10 cellular contexts compared by ENCODE assay signal in the genomic region with DNA sequence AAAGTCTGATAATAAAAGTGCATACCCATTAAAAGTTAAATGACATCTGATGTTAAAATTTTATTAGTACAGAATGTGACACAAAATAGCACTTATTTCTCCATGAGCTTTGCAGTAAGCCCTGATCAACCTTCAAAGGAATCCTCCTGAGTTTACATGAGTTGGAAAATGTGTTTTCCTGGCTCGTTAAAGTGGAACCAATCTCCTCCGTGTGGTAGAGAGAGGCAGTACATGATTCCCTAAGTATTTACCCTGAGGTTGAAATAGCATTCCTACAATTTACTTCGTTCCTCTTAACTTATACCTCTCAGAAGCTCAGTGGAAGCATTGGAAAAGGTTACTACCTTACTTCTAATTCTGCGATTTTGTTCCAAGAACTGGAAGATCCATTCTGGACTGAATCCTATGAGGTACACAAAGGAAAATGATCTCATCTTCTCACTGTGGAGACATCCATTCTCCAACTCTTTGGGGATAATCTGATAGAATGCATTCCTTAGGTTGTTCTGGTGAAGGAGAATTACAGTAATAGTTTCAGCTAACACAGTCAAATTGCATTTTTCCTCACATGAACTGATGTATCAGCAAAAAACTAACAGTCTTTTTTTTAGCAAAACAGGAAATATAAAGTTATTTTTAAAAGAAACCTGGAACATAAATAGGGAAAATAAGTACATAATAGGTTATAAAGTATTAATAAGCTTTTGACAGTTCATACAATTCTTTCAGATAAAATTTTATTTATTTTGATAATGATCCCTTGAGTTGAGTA.
A peak's percentile ranks its signal among the peaks of the same experiment; 100 is the strongest.
DNase-seq lines count a peak whose midpoint lies in the region; ATAC-seq, FAIRE-seq and TF ChIP-seq lines count a peak whose summit lies in the region.
"Had no signal": no experiment of that assay in that cellular context is flagged by ENCODE, and none has a peak within 500 bp of the region (broad histone marks: within the 10 kb centered on the region; RNA-seq: fewer than 3 reads in every experiment).

No MANE protein-coding gene starts in this region.

- H3K4me3 ChIP-seq in GM06990 (replicated peaks; ENCODE audit: low read depth, low read length) (no peak overlapping the region), endothelial cell of umbilical vein (replicated peaks in 1 of 3; ENCODE audit: insufficient read depth in 1 of 3, low read depth in 1 of 3, low read length in 3 of 3) (no peak overlapping the region), pancreas (no peak overlapping the region)

- H3K4me2 ChIP-seq in endothelial cell of umbilical vein (ENCODE audit: insufficient read depth, low read length), result no peak overlapping the region

- DNase-seq in GM06990 (ENCODE audit: extremely low read depth, insufficient read length) (no peak), NCI-H526 (lab: John Stamatoyannopoulos, UW) (peak; percentile 2 to 41), endothelial cell of umbilical vein (ENCODE audit: low read depth, low spot score) (peak; percentile 50), pancreas (no peak), NCI-H128 (lab: John Stamatoyannopoulos, UW; ENCODE audit: unreplicated experiment) (no peak)
- no peak for DNase-seq in activated effector memory CD4-positive, alpha-beta T cell treated with anti-CD3 and anti-CD28 coated beads, Interleukin-2, amount 50 U/mL, for 16 hours
- no peak for DNase-seq in naive thymus-derived CD8-positive, alpha-beta T cell
- DNase-seq: activated CD4-positive, alpha-beta T cell treated with anti-CD3 and anti-CD28 coated beads, Interleukin-2, amount 10 ng/mL, durations not matched to agents 7 days and 5 days; naive B cell had no signal

- peak in 3 of 4 donors; percentile 45 to 49 (median 46) for ATAC-seq in pancreas
- ATAC-seq in GM19467 (IDR thresholded peaks at IDR 0.05; ENCODE audit: unreplicated experiment), result no peak
- no peak for ATAC-seq in naive thymus-derived CD8-positive, alpha-beta T cell

- H2AFZ ChIP-seq in endothelial cell of umbilical vein (ENCODE audit: low read depth, low read length), result no peak overlapping the region

- H3K27me3 ChIP-seq in GM06990 (replicated peaks; ENCODE audit: control insufficient read depth, insufficient read depth, low read length), result no peaks in the 10 kb centered on the region
- no peaks in the 10 kb centered on the region for H3K27me3 ChIP-seq in endothelial cell of umbilical vein (ENCODE audit: control insufficient read depth in 2 of 2, insufficient read depth in 2 of 2, low read length in 2 of 2)
- H3K27me3 ChIP-seq in pancreas, result no peaks in the 10 kb centered on the region

- no peak overlapping the region for H3K4me3 Mint-ChIP-seq in naive thymus-derived CD8-positive, alpha-beta T cell
- H3K4me3 Mint-ChIP-seq: activated CD4-positive, alpha-beta T cell treated with anti-CD3 and anti-CD28 coated beads, Interleukin-2, amount 10 ng/mL, durations not matched to agents 7 days and 5 days; naive B cell had no signal

- H3K27ac ChIP-seq in endothelial cell of umbilical vein (ENCODE audit: insufficient read depth, low read depth, low read length) (no peak overlapping the region), pancreas (no peak overlapping the region)

- H3K27me3 Mint-ChIP-seq in naive thymus-derived CD8-positive, alpha-beta T cell, result peaks cover 0 to 9% (median 0%) of the 10 kb centered on the region in 5 donors
- H3K27me3 Mint-ChIP-seq: activated CD4-positive, alpha-beta T cell treated with anti-CD3 and anti-CD28 coated beads, Interleukin-2, amount 10 ng/mL, durations not matched to agents 7 days and 5 days had no signal

- no TSS peak for BruUV-seq in endothelial cell of umbilical vein (replicated peaks; lab: Mats Ljungman, UMichigan)

- H3K9me3 Mint-ChIP-seq in naive thymus-derived CD8-positive, alpha-beta T cell, result peaks cover 0 to 20% (median 5%) of the 10 kb centered on the region in 9 donors

- no peaks in the 10 kb centered on the region for H3K36me3 Mint-ChIP-seq in naive thymus-derived CD8-positive, alpha-beta T cell
- H3K36me3 Mint-ChIP-seq: naive B cell had no signal

- no peak overlapping the region for H3K27ac Mint-ChIP-seq in naive thymus-derived CD8-positive, alpha-beta T cell
- H3K27ac Mint-ChIP-seq: activated CD4-positive, alpha-beta T cell treated with anti-CD3 and anti-CD28 coated beads, Interleukin-2, amount 10 ng/mL, durations not matched to agents 7 days and 5 days; naive B cell had no signal

- H3K4me1 Mint-ChIP-seq in naive thymus-derived CD8-positive, alpha-beta T cell, result no peaks in the 10 kb centered on the region
- H3K4me1 Mint-ChIP-seq: activated CD4-positive, alpha-beta T cell treated with anti-CD3 and anti-CD28 coated beads, Interleukin-2, amount 10 ng/mL, durations not matched to agents 7 days and 5 days; naive B cell had no signal

- dilution Hi-C loops in endothelial cell of umbilical vein (cut with MboI; ENCODE audit: extremely low pct_ligation_motif_present, low sequenced_read_pairs), result no loop called here

- WGBS in pancreas, 2 donors, result 11 to 18% methylated on average over 4 of the region's 4 CpGs

- no peak overlapping the region for H3K9ac ChIP-seq in endothelial cell of umbilical vein (replicated peaks; ENCODE audit: extremely low read depth, insufficient read depth, low read length)

- intact Hi-C loops in endothelial cell of umbilical vein (cut with micrococcal nuclease) (loop anchor here (1.0 to 10.0 kb wide), 3 partner anchors 139 to 386 kb away; no protein-coding TSS in a partner anchor), pancreas (cut with DNase I) (no loop called here)

- no peaks in the 10 kb centered on the region for H4K20me1 ChIP-seq in endothelial cell of umbilical vein (replicated peaks; ENCODE audit: control insufficient read depth, extremely low read depth, insufficient read depth, low read length)

- H3K4me1 ChIP-seq in endothelial cell of umbilical vein (ENCODE audit: control insufficient read depth, extremely low read depth, insufficient read depth, low read length) (no peaks in the 10 kb centered on the region), pancreas (no peaks in the 10 kb centered on the region)

- POLR2A ChIA-PET in endothelial cell of umbilical vein (lab: Charles Lee), result no interaction called here
- POLR2A ChIA-PET in naive thymus-derived CD8-positive, alpha-beta T cell (lab: Charles Lee), result no interaction called here

- TF ChIP-seq CTCF in GM06990 (IDR thresholded peaks at IDR 0.05; ENCODE audit: insufficient read depth, low read length, poor library complexity, severe bottlenecking) (peak; percentile 15), endothelial cell of umbilical vein (IDR thresholded peaks at IDR 0.05; ENCODE audit: extremely low read depth in 1 of 2, insufficient read depth in 1 of 2, low read depth in 1 of 2, low read length in 2 of 2) (peak; percentile 35 to 43), pancreas (IDR thresholded peaks at IDR 0.05) (peak in 2 of 4 donors; percentile 24 to 33)

- H3K79me2 ChIP-seq in endothelial cell of umbilical vein (ENCODE audit: control insufficient read depth, insufficient read depth, low read length), result no peaks in the 10 kb centered on the region

- no peaks in the 10 kb centered on the region for H3K9me1 ChIP-seq in endothelial cell of umbilical vein (replicated peaks; ENCODE audit: control insufficient read depth, extremely low read depth, insufficient read depth, low read length)

- CTCF ChIA-PET in endothelial cell of umbilical vein (lab: Charles Lee), result interaction anchor here (0.7 to 4.8 kb wide), 16 partner anchors 12 to 1675 kb away, joined by 3 to 60 read pairs (median 4); no protein-coding TSS in a partner anchor

- no peak for TF ChIP-seq POLR2A in endothelial cell of umbilical vein (IDR thresholded peaks at IDR 0.05; ENCODE audit: low read depth, low read length)

- FAIRE-seq in endothelial cell of umbilical vein (lab: Jason Lieb, UNC) (peak; percentile 68), pancreas (lab: Jason Lieb, UNC) (no peak)

- no peaks in the 10 kb centered on the region for H3K9me3 ChIP-seq in endothelial cell of umbilical vein (replicated peaks; ENCODE audit: control insufficient read depth, insufficient read depth, low read length)
- no peaks in the 10 kb centered on the region for H3K9me3 ChIP-seq in pancreas

- H3K36me3 ChIP-seq in GM06990 (ENCODE audit: control insufficient read depth, insufficient read depth, low read length) (no peaks in the 10 kb centered on the region), endothelial cell of umbilical vein (ENCODE audit: control insufficient read depth in 2 of 2, extremely low read depth in 1 of 2, insufficient read depth in 2 of 2, low read length in 2 of 2) (no peaks in the 10 kb centered on the region), pancreas (no peaks in the 10 kb centered on the region)

TF ChIP-seq in endothelial cell of umbilical vein, 7 proteins besides CTCF, POLR2A, EP300 and RAD21:
- TF ChIP-seq JUN (IDR thresholded peaks at IDR 0.05; ENCODE audit: borderline replicate concordance, insufficient read depth, insufficient read length, low read depth) (no peak), EZH2 (IDR thresholded peaks at IDR 0.05; ENCODE audit: borderline replicate concordance, low read depth, low read length, severe bottlenecking) (no peak), FOS (IDR thresholded peaks at IDR 0.05; ENCODE audit: borderline replicate concordance, insufficient read depth, low read length) (no peak), POLR2AphosphoS5 (IDR thresholded peaks at IDR 0.05; ENCODE audit: insufficient read depth, low read depth, low read length) (no peak), GATA2 (IDR thresholded peaks at IDR 0.05; ENCODE audit: insufficient read depth, insufficient read length, low read depth, low read length) (no peak), MAX (IDR thresholded peaks at IDR 0.05; ENCODE audit: insufficient read depth, insufficient read length) (no peak), MYC (IDR thresholded peaks at IDR 0.05; ENCODE audit: low read depth, low read length) (no peak)

Comparison
In these comparisons a context has a peak if more than half of its experiments do, and no peak if none do; other contexts are left out.
1. DNase-seq: peak in NCI-H526 (2 of 2) and endothelial cell of umbilical vein (single experiment); none in GM06990 (single experiment), pancreas (0 of 6), NCI-H128 (single experiment), activated effector memory CD4-positive, alpha-beta T cell treated with anti-CD3 and anti-CD28 coated beads, Interleukin-2, amount 50 U/mL, for 16 hours (single experiment) and naive thymus-derived CD8-positive, alpha-beta T cell (0 of 10).
2. ATAC-seq: peak in pancreas (3 of 4); none in GM19467 (single experiment) and naive thymus-derived CD8-positive, alpha-beta T cell (0 of 2).